ENCODE assay signal across 8 cellular contexts in the genomic region with DNA sequence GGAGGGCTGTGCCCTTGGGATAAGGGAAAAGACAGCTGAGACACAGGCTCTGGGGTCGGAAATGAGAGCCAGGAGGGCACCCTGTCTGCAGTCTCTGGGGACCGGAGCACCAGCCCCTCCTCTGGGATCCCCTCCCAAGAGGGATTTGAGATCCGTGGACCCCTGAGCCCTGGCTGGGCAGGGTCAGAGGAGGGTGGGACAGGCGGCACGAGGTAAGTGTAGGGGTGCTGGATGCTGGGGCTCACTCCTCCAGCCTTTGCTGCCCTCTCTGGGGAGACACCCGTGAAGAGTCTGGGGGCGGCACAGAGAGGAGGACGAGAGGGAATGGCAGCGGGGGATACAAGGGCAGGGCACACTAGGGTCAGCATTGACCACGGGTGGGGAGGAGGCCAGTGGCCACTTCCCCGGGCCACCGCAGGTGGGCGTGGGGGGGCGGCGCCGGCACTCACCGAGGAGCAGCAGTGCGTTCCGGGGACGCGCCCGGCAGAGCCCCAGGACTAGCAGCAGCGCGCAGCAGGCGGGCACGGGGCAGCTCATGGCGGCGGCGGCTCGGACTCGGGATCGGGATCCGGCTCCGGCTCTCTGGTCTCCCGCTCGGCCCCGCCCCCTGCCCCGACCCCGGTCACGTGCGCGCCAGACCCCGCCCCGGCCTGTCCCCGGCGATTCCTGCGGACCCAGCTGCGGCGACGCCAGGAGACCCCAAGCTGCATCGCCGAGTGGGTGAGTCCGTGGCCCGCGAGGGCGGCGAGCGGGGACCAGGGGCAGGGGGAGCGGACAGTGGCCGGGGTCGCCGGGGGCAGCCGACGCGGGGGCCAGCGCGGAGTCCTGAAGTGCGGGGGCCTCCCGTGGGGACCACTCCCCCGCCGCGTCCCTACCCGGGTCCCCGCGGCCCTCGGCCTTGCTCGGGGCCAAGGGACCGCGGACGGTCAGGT. TPM values are rescaled to one million over a fixed set of nuclear protein-coding genes. Genes with fewer than 3 reads are reported as not detected.
DNase-seq lines count a peak whose midpoint lies in the region; ATAC-seq and TF ChIP-seq lines count a peak whose summit lies in the region.

Gene SGSH, minus strand, starts transcription at position 557 of the 932 bp plus-strand sequence. Its CDS starts 20 bp downstream, at position 537.
Gene SLC26A11, plus strand, starts transcription at position 651 of the 932 bp plus-strand sequence. CDS start 1,134 bp downstream, outside the sequence.

- H3K27me3 Mint-ChIP-seq in mesothelial cell of epicardium (ENCODE audit: low read depth): no peaks in the 10 kb centered on the region

- H3K36me3 Mint-ChIP-seq in mesothelial cell of epicardium: peaks cover 9% of the 10 kb centered on the region

- peaks cover 16% of the 10 kb centered on the region for H3K4me1 Mint-ChIP-seq in mesothelial cell of epicardium

- peak within 1 kb of the TSS; percentile 89 for H3K4me3 Mint-ChIP-seq in mesothelial cell of epicardium

- H3K27ac Mint-ChIP-seq in mesothelial cell of epicardium: peak within 1 kb of the TSS; percentile 91

- H3K9me3 Mint-ChIP-seq in mesothelial cell of epicardium: no peaks in the 10 kb centered on the region

- in situ Hi-C loops in endometrial microvascular endothelial cells (cut with HindIII; ENCODE audit: inconsistent ontology term, low pct_unique_long_range_greater_than_20kb, low sequenced_read_pairs): no loop called here

- TF ChIP-seq CTCF in mesothelial cell of epicardium (IDR thresholded peaks at IDR 0.05; ENCODE audit: unreplicated experiment): no peak

- peak; percentile 46 for ATAC-seq in HG02763 (IDR thresholded peaks at IDR 0.05; ENCODE audit: unreplicated experiment)

- DNase-seq in GM04504 (ENCODE audit: low read depth): peak; percentile 26
- DNase-seq in NCI-H69 (lab: John Stamatoyannopoulos, UW): peak; percentile 86
- DNase-seq in activated CD8-positive, alpha-beta memory T cell treated with anti-CD3 and anti-CD28 coated beads, Interleukin-2, amount 50 U/mL, for 4 hours: peak; percentile 58
- peak; percentile 82 for DNase-seq in mesothelial cell of epicardium (ENCODE audit: low spot score in 2 of 2, unreplicated experiment in 2 of 2)
- peak; percentile 35 to 42 for DNase-seq in stimulated activated CD8-positive, alpha-beta memory T cell treated with anti-CD3 and anti-CD28 coated beads, Interleukin-4, amount 100 ng/mL, for 1 hour (ENCODE audit: low read depth in 2 of 2, low spot score in 1 of 2)
- no peak for DNase-seq in NCI-H187 treated with DMSO at 0.1 percent for 48 hours (lab: John Stamatoyannopoulos, UW)

RNA-seq across cellular contexts. Expression of gene SGSH, which starts in this region (rescaled TPM):
- total RNA-seq in endometrial microvascular endothelial cells (ENCODE audit: inconsistent ontology term) (60.3 TPM), mesothelial cell of epicardium (49.6 to 57.0 TPM (median 53.7 TPM) in 3 replicates)

RNA-seq across cellular contexts. Expression of gene SLC26A11, which starts in this region (rescaled TPM):
- total RNA-seq in endometrial microvascular endothelial cells (ENCODE audit: inconsistent ontology term): 17.2 TPM
- 32.5 to 41.2 TPM (median 36.3 TPM) in 3 replicates for total RNA-seq in mesothelial cell of epicardium
